ENCODE assay signal across 23 cellular contexts in genomic region chr13:27319404-27319803, GRCh38.
"Had no signal": no experiment of that assay in that cellular context is flagged by ENCODE, and none has a peak within 500 bp of the region (broad histone marks: within the 10 kb centered on the region; RNA-seq: fewer than 3 reads in every experiment).

No MANE protein-coding gene starts in this region.

- H3K4me1 ChIP-seq: esophagus squamous epithelium, gastrocnemius medialis, heart right ventricle, left ventricle myocardium inferior, lower lobe of right lung had no signal

- DNase-seq: dermis blood vessel endothelial cell; dorsolateral prefrontal cortex; effector CD4-positive, alpha-beta T cell; effector memory CD8-positive, alpha-beta T cell; endodermal cell; erythroblast; esophagus squamous epithelium; foreskin fibroblast; foreskin melanocyte; gastrocnemius medialis; glutamatergic neuron; head of caudate nucleus; heart right ventricle; hippocampal formation; left cardiac atrium; left ventricle myocardium inferior; lower lobe of right lung; mesenchymal stem cell; mucosa of descending colon had no signal

- H3K36me3 ChIP-seq: esophagus squamous epithelium, gastrocnemius medialis, heart right ventricle, left ventricle myocardium inferior, lower lobe of right lung had no signal

- H3K9me3 ChIP-seq: esophagus squamous epithelium, gastrocnemius medialis, heart right ventricle, left ventricle myocardium inferior, lower lobe of right lung, mucosa of descending colon had no signal

- H3K27ac Mint-ChIP-seq: effector memory CD8-positive, alpha-beta T cell; endodermal cell; mesothelial cell of epicardium had no signal

- H3K4me1 Mint-ChIP-seq: endodermal cell, mesothelial cell of epicardium had no signal

- H3K27ac ChIP-seq: coronary artery, dorsolateral prefrontal cortex, epithelial cell of prostate, esophagus squamous epithelium, gastrocnemius medialis, heart right ventricle, left ventricle myocardium inferior, lower lobe of right lung had no signal

- H3K9me3 Mint-ChIP-seq: effector memory CD8-positive, alpha-beta T cell; endodermal cell; mesothelial cell of epicardium had no signal

- H3K36me3 Mint-ChIP-seq: mesothelial cell of epicardium had no signal

- H3K4me3 ChIP-seq: coronary artery, dorsolateral prefrontal cortex, esophagus squamous epithelium, gastrocnemius medialis, heart right ventricle, left ventricle myocardium inferior, lower lobe of right lung, mucosa of descending colon had no signal

- H3K4me3 Mint-ChIP-seq: effector memory CD8-positive, alpha-beta T cell; endodermal cell; mesothelial cell of epicardium had no signal

- ATAC-seq: effector memory CD8-positive, alpha-beta T cell; esophagus mucosa; gastrocnemius medialis; heart right ventricle; left cardiac atrium; lower lobe of right lung; mucosa of descending colon had no signal
